8 cellular contexts compared by ENCODE assay signal in genomic region chr13:41059896-41060722, GRCh38. TPM values are rescaled to one million over a fixed set of nuclear protein-coding genes. Genes with fewer than 3 reads are reported as not detected.
DNase-seq lines count a peak whose midpoint lies in the region; ATAC-seq, FAIRE-seq and TF ChIP-seq lines count a peak whose summit lies in the region.

No MANE protein-coding gene starts in this region.

- H3K9ac ChIP-seq in IMR-90 (ENCODE audit: low read depth, low read length), result peak overlapping the region; percentile 94

- H3K4me3 ChIP-seq in IMR-90 (ENCODE audit: insufficient read depth, low read depth, low read length) (peak overlapping the region; percentile 82), fibroblast of mammary gland (ENCODE audit: control insufficient read depth, low read depth, low read length) (peak overlapping the region; percentile 88)

- peak overlapping the region; percentile 97 for H2AK9ac ChIP-seq in IMR-90 (replicated peaks; ENCODE audit: low read depth, low read length, poor library complexity)

- no peak; the same call in 1 of the 2 replicates for TF ChIP-seq RAD21 in IMR-90 (IDR thresholded peaks at IDR 0.05; ENCODE audit: low read length)

- peaks cover 5% of the 10 kb centered on the region for H3K4me1 ChIP-seq in IMR-90 (ENCODE audit: control insufficient read depth, insufficient read depth, low read length)

- peak overlapping the region; percentile 91 to 96 for H4K8ac ChIP-seq in IMR-90 (ENCODE audit: low read depth in 2 of 2, low read length in 2 of 2)

- peak overlapping the region; percentile 97 for H3K4me2 ChIP-seq in IMR-90 (ENCODE audit: low read depth, low read length)

- peak overlapping the region; percentile 79; the same call in 2 of the 3 replicates for H2BK15ac ChIP-seq in IMR-90 (ENCODE audit: low read depth, low read length)

- intact Hi-C loops in IMR-90 (cut with micrococcal nuclease) (loop anchor here (2.0 to 10.0 kb wide), 4 partner anchors 88 to 285 kb away; partner anchors contain the start of genes MRPS31, NAA16 and SLC25A15), natural killer cell (cut with micrococcal nuclease) (loop anchor here (1.0 to 10.0 kb wide), 6 partner anchors 43 to 285 kb away; partner anchors contain the start of genes MRPS31, MTRF1 and NAA16)
- intact Hi-C loops in activated T-helper 1 cell treated with anti-CD3 and anti-CD28 coated beads, Interleukin-12 subunit alpha, Interleukin-12 subunit beta, Interleukin-2, Interleukin-4 antibody, amounts not matched to agents 30 ng/mL and 10 ng/mL and 1 ng/mL, durations not matched to agents 14 hours and 24 hours and 36 hours (cut with micrococcal nuclease), result loop anchor here (1.0 to 5.0 kb wide), 10 partner anchors 41 to 1211 kb away; partner anchors contain the start of genes DGKH, ELF1, KBTBD7 and NAA16

- peak overlapping the region; percentile 71 for H3K23ac ChIP-seq in IMR-90 (ENCODE audit: low read depth, low read length)

- H3K27me3 ChIP-seq in IMR-90 (ENCODE audit: control insufficient read depth, insufficient read depth, low read length), result no peaks in the 10 kb centered on the region

- WGBS in IMR-90 (ENCODE audit: extremely low coverage in 2 of 2, insufficient read length in 1 of 2), 2 experiments, result 0% methylated on average over 32 of the region's 64 CpGs; no CpG with 5 or more reads in 1 of the 2 experiments

- H3K4me1 Mint-ChIP-seq in activated T-helper 1 cell treated with anti-CD3 and anti-CD28 coated beads, Interleukin-12 subunit alpha, Interleukin-12 subunit beta, Interleukin-2, Interleukin-4 antibody, amounts not matched to agents 30 ng/mL and 10 ng/mL and 1 ng/mL, durations not matched to agents 14 hours and 24 hours and 36 hours (ENCODE audit: low read depth), result peaks cover 74% of the 10 kb centered on the region
- peaks cover 25 to 60% of the 10 kb centered on the region in 2 donors for H3K4me1 Mint-ChIP-seq in natural killer cell
- peaks cover 33 to 71% of the 10 kb centered on the region in 2 donors for H3K4me1 Mint-ChIP-seq in stimulated activated naive B cell treated with anti-CD40 and anti-IgM and Interleukin-4, amounts not matched to agents 10 μg/mL and 1 μg/mL and 100 μg/mL, for 72 hours

- dilution Hi-C loops in IMR-90 (cut with HindIII; ENCODE audit: low sequenced_read_pairs, unreplicated experiment), result no loop called here

- H3K9me3 ChIP-seq in IMR-90 (ENCODE audit: control insufficient read depth, insufficient read depth, low read length), result no peaks in the 10 kb centered on the region

- H3K9me1 ChIP-seq in IMR-90 (ENCODE audit: insufficient read depth, low read length), result peaks cover 10% of the 10 kb centered on the region

- H4K20me1 ChIP-seq in IMR-90 (ENCODE audit: insufficient read depth, low read length), result peaks cover 34% of the 10 kb centered on the region

- H3K9me3 Mint-ChIP-seq in activated T-helper 1 cell treated with anti-CD3 and anti-CD28 coated beads, Interleukin-12 subunit alpha, Interleukin-12 subunit beta, Interleukin-2, Interleukin-4 antibody, amounts not matched to agents 30 ng/mL and 10 ng/mL and 1 ng/mL, durations not matched to agents 14 hours and 24 hours and 36 hours, result no peaks in the 10 kb centered on the region
- H3K9me3 Mint-ChIP-seq in natural killer cell, result no peaks in the 10 kb centered on the region
- no peaks in the 10 kb centered on the region for H3K9me3 Mint-ChIP-seq in stimulated activated naive B cell treated with anti-CD40 and anti-IgM and Interleukin-4, amounts not matched to agents 10 μg/mL and 1 μg/mL and 100 μg/mL, for 72 hours

- H3K79me1 ChIP-seq in IMR-90 (ENCODE audit: low read depth in 1 of 2, low read length in 2 of 2), result peaks cover 3 to 34% of the 10 kb centered on the region in 2 experiments; a peak in 3 of 4 replicates

- peaks cover 2% of the 10 kb centered on the region; the same call in 1 of the 2 replicates for H3K36me3 ChIP-seq in IMR-90 (ENCODE audit: control insufficient read depth, insufficient read depth, low read length)

- H3K27ac Mint-ChIP-seq in activated T-helper 1 cell treated with anti-CD3 and anti-CD28 coated beads, Interleukin-12 subunit alpha, Interleukin-12 subunit beta, Interleukin-2, Interleukin-4 antibody, amounts not matched to agents 30 ng/mL and 10 ng/mL and 1 ng/mL, durations not matched to agents 14 hours and 24 hours and 36 hours, result peak overlapping the region; percentile 99
- peak overlapping the region; percentile 95 to 100 for H3K27ac Mint-ChIP-seq in natural killer cell
- H3K27ac Mint-ChIP-seq in stimulated activated naive B cell treated with anti-CD40 and anti-IgM and Interleukin-4, amounts not matched to agents 10 μg/mL and 1 μg/mL and 100 μg/mL, for 72 hours, result peak overlapping the region; percentile 100

- H3K56ac ChIP-seq in IMR-90 (ENCODE audit: extremely low read depth, insufficient read depth, low read length), result peak overlapping the region; percentile 99

- peak overlapping the region; percentile 33 for H2BK20ac ChIP-seq in IMR-90 (ENCODE audit: low read depth, low read length)

- TF ChIP-seq POLR2A in IMR-90 (IDR thresholded peaks at IDR 0.05; ENCODE audit: low read depth, low read length), result peak; percentile 75

- H3K27me3 Mint-ChIP-seq in activated T-helper 1 cell treated with anti-CD3 and anti-CD28 coated beads, Interleukin-12 subunit alpha, Interleukin-12 subunit beta, Interleukin-2, Interleukin-4 antibody, amounts not matched to agents 30 ng/mL and 10 ng/mL and 1 ng/mL, durations not matched to agents 14 hours and 24 hours and 36 hours (ENCODE audit: insufficient read depth), result peaks cover 6% of the 10 kb centered on the region
- no peaks in the 10 kb centered on the region for H3K27me3 Mint-ChIP-seq in natural killer cell (ENCODE audit: low read depth in 2 of 2)
- H3K27me3 Mint-ChIP-seq in stimulated activated naive B cell treated with anti-CD40 and anti-IgM and Interleukin-4, amounts not matched to agents 10 μg/mL and 1 μg/mL and 100 μg/mL, for 72 hours, result no peaks in the 10 kb centered on the region

- POLR2A ChIA-PET in IMR-90 (lab: Charles Lee; ENCODE audit: unreplicated experiment), result no interaction called here

- TF ChIP-seq CTCF in IMR-90 (conservative IDR thresholded peaks at IDR 0.05; ENCODE audit: low read depth, low read length), result peak; percentile 38
- no peak for TF ChIP-seq CTCF in fibroblast of mammary gland (conservative IDR thresholded peaks at IDR 0.05; ENCODE audit: control insufficient read depth, insufficient read depth, low read depth, low read length)
- no peak for TF ChIP-seq CTCF in natural killer cell (IDR thresholded peaks at IDR 0.05)

- CTCF ChIA-PET in IMR-90 (lab: Yijun Ruan, JAX), result interaction anchor here (0.6 to 0.7 kb wide), 2 partner anchors 9 to 271 kb away, joined by 3 read pairs; partner anchors contain the start of gene SLC25A15

- peak overlapping the region; percentile 63 for H2AK5ac ChIP-seq in IMR-90 (ENCODE audit: low read depth, low read length)

- H2BK5ac ChIP-seq in IMR-90 (ENCODE audit: low read depth, low read length, poor library complexity, severe bottlenecking), result peak overlapping the region; percentile 94

- H2BK120ac ChIP-seq in IMR-90 (ENCODE audit: low read depth, low read length), result peak overlapping the region; percentile 48

- in situ Hi-C loops in IMR-90 (cut with MboI; ENCODE audit: low sequenced_read_pairs), result loop anchor here (10.0 kb wide), 1 partner anchor 275 kb away; the partner anchor contains the start of gene SLC25A15

- H3K4me3 Mint-ChIP-seq in activated T-helper 1 cell treated with anti-CD3 and anti-CD28 coated beads, Interleukin-12 subunit alpha, Interleukin-12 subunit beta, Interleukin-2, Interleukin-4 antibody, amounts not matched to agents 30 ng/mL and 10 ng/mL and 1 ng/mL, durations not matched to agents 14 hours and 24 hours and 36 hours, result peak overlapping the region; percentile 98
- peak overlapping the region; percentile 97 for H3K4me3 Mint-ChIP-seq in natural killer cell
- H3K4me3 Mint-ChIP-seq in stimulated activated naive B cell treated with anti-CD40 and anti-IgM and Interleukin-4, amounts not matched to agents 10 μg/mL and 1 μg/mL and 100 μg/mL, for 72 hours, result peak overlapping the region; percentile 99 to 100

- peak overlapping the region; percentile 91 for H2AFZ ChIP-seq in IMR-90 (replicated peaks; ENCODE audit: low read length, poor library complexity)

- peak; percentile 67 for DNase-seq in DMS153 (lab: John Stamatoyannopoulos, UW)
- peak; percentile 87 for DNase-seq in IMR-90
- peak; percentile 87 for DNase-seq in RCC 7860 (ENCODE audit: low spot score)
- DNase-seq in activated T-helper 1 cell treated with anti-CD3 and anti-CD28 coated beads, Interleukin-12 subunit alpha, Interleukin-12 subunit beta, Interleukin-2, Interleukin-4 antibody, amounts not matched to agents 30 ng/mL and 10 ng/mL and 1 ng/mL, durations not matched to agents 14 hours and 24 hours and 36 hours (ENCODE audit: low spot score), result peak; percentile 62
- peak; percentile 89 for DNase-seq in fibroblast of mammary gland (ENCODE audit: low read depth)
- DNase-seq in natural killer cell, result peak; percentile 68
- peak; percentile 83 for DNase-seq in stimulated activated naive B cell treated with anti-CD40 and anti-IgM and Interleukin-4, amounts not matched to agents 10 μg/mL and 1 μg/mL and 100 μg/mL, for 72 hours

- H3K36me3 Mint-ChIP-seq in activated T-helper 1 cell treated with anti-CD3 and anti-CD28 coated beads, Interleukin-12 subunit alpha, Interleukin-12 subunit beta, Interleukin-2, Interleukin-4 antibody, amounts not matched to agents 30 ng/mL and 10 ng/mL and 1 ng/mL, durations not matched to agents 14 hours and 24 hours and 36 hours (ENCODE audit: low read depth), result peaks cover 18% of the 10 kb centered on the region
- no peaks in the 10 kb centered on the region for H3K36me3 Mint-ChIP-seq in natural killer cell
- peaks cover 17 to 28% of the 10 kb centered on the region in 2 donors for H3K36me3 Mint-ChIP-seq in stimulated activated naive B cell treated with anti-CD40 and anti-IgM and Interleukin-4, amounts not matched to agents 10 μg/mL and 1 μg/mL and 100 μg/mL, for 72 hours

- peak overlapping the region; percentile 97 for H4K91ac ChIP-seq in IMR-90 (ENCODE audit: insufficient read depth, low read depth, low read length)

- FAIRE-seq in RCC 7860 (lab: Jason Lieb, UNC), result peak; percentile 59

- peak overlapping the region; percentile 93 for H3K27ac ChIP-seq in IMR-90 (ENCODE audit: insufficient read depth, low read length)

- peak overlapping the region; percentile 78 for H3K14ac ChIP-seq in IMR-90 (replicated peaks; ENCODE audit: low read depth, low read length)

- H3K18ac ChIP-seq in IMR-90 (ENCODE audit: low read depth, low read length), result peak overlapping the region; percentile 91

- H4K5ac ChIP-seq in IMR-90 (ENCODE audit: low read depth, low read length), result peak overlapping the region; percentile 79

- ATAC-seq in GM21515 (IDR thresholded peaks at IDR 0.05; ENCODE audit: unreplicated experiment) (peak; percentile 41), IMR-90 (ENCODE audit: low read depth) (peak; percentile 51), natural killer cell (peak; percentile 28 to 46 (median 39))
- ATAC-seq in stimulated activated naive B cell treated with anti-CD40 and anti-IgM and Interleukin-4, amounts not matched to agents 10 μg/mL and 1 μg/mL and 100 μg/mL, for 72 hours (replicated peaks), result peak; percentile 46 to 51

- H3K4ac ChIP-seq in IMR-90 (ENCODE audit: low read depth, low read length), result peak overlapping the region; percentile 85

- BruUV-seq in IMR-90 (replicated peaks; lab: Mats Ljungman, UMichigan), result no TSS peak

RNA-seq across cellular contexts. Expression of gene WBP4, which starts 1.2 kb away (rescaled TPM):
- 4.3 and 11.4 TPM in 2 replicates for total RNA-seq in IMR-90 (2012; rRNA removed)
- 9.6 and 11.0 TPM in 2 replicates for polyA plus RNA-seq in IMR-90 (2012; rRNA removed)
- polyA plus RNA-seq in IMR-90 (2012; cell fraction: cytosol; rRNA removed), result 1.1 and 1.7 TPM in 2 replicates
- polyA plus RNA-seq in IMR-90 (2012; cell fraction: nucleus; rRNA removed; ENCODE audit: low replicate concordance), result 0.85 and 6.2 TPM in 2 replicates
- 13.4 and 14.0 TPM in 2 replicates for total RNA-seq in activated T-helper 1 cell treated with anti-CD3 and anti-CD28 coated beads, Interleukin-12 subunit alpha, Interleukin-12 subunit beta, Interleukin-2, Interleukin-4 antibody, amounts not matched to agents 30 ng/mL and 10 ng/mL and 1 ng/mL, durations not matched to agents 14 hours and 24 hours and 36 hours
- total RNA-seq in natural killer cell, result 1 to 10 TPM; 4.2 to 6.8 (median 5.1) TPM

RNA-seq across cellular contexts. Expression of gene ELF1, which starts 41.0 kb away (rescaled TPM):
- total RNA-seq in IMR-90 (2012; rRNA removed) (27.6 and 36.9 TPM in 2 replicates), natural killer cell (100 to 1,000 TPM; 174 to 216 (median 193) TPM)
- 23.7 and 25.4 TPM in 2 replicates for polyA plus RNA-seq in IMR-90 (2012; rRNA removed)
- 11.7 and 15.9 TPM in 2 replicates for polyA plus RNA-seq in IMR-90 (2012; cell fraction: cytosol; rRNA removed)
- polyA plus RNA-seq in IMR-90 (2012; cell fraction: nucleus; rRNA removed; ENCODE audit: low replicate concordance), result 10.8 and 27.3 TPM in 2 replicates
- 75.3 and 76.8 TPM in 2 replicates for total RNA-seq in activated T-helper 1 cell treated with anti-CD3 and anti-CD28 coated beads, Interleukin-12 subunit alpha, Interleukin-12 subunit beta, Interleukin-2, Interleukin-4 antibody, amounts not matched to agents 30 ng/mL and 10 ng/mL and 1 ng/mL, durations not matched to agents 14 hours and 24 hours and 36 hours

Comparison
In these comparisons a context has a peak if more than half of its experiments do, and no peak if none do; other contexts are left out.
1. Peak in every context shown above with its lines: DNase-seq, ATAC-seq, H3K4me3 ChIP-seq and H3K27ac ChIP-seq.